33 cellular contexts compared by ENCODE assay signal in genomic region chr3:165814380-165814779, GRCh38. TPM values are rescaled to one million over a fixed set of nuclear protein-coding genes. Genes with fewer than 3 reads are reported as not detected.
"Had no signal": no experiment of that assay in that cellular context is flagged by ENCODE, and none has a peak within 500 bp of the region (broad histone marks: within the 10 kb centered on the region; RNA-seq: fewer than 3 reads in every experiment).

No MANE protein-coding gene starts in this region.

- H3K4me2 ChIP-seq: PC-9 had no signal

- H3K36me3 ChIP-seq: ascending aorta, cardiac muscle cell, MG63, WERI-Rb-1 had no signal

- H3K4me3 Mint-ChIP-seq: activated CD4-positive, alpha-beta T cell treated with anti-CD3 and anti-CD28 coated beads, Interleukin-2, amount 10 ng/mL, durations not matched to agents 24 days and 14 days; activated CD8-positive, alpha-beta T cell treated with anti-CD3 and anti-CD28 coated beads for 36 hours; activated naive CD8-positive, alpha-beta T cell treated with anti-CD3 and anti-CD28 coated beads for 36 hours; activated T-cell treated with anti-CD3 and anti-CD28 coated beads, Interleukin-2, amount 50 U/mL, for 72 hours; activated T-helper 17 cell treated with anti-CD3 and anti-CD28 coated beads, Interleukin-2, amount 50 U/mL, for 72 hours had no signal

- H3K9me3 Mint-ChIP-seq: activated CD4-positive, alpha-beta T cell treated with anti-CD3 and anti-CD28 coated beads, Interleukin-2, amount 10 ng/mL, durations not matched to agents 24 days and 14 days; activated naive CD8-positive, alpha-beta T cell treated with anti-CD3 and anti-CD28 coated beads for 36 hours had no signal

- H3K27ac ChIP-seq: ascending aorta, cardiac muscle cell, PC-9, RWPE1, WERI-Rb-1 had no signal

- H3K4me1 Mint-ChIP-seq: activated CD4-positive, alpha-beta T cell treated with anti-CD3 and anti-CD28 coated beads, Interleukin-2, amount 10 ng/mL, durations not matched to agents 24 days and 14 days; activated naive CD8-positive, alpha-beta T cell treated with anti-CD3 and anti-CD28 coated beads for 36 hours; activated T-helper 17 cell treated with anti-CD3 and anti-CD28 coated beads, Interleukin-2, amount 50 U/mL, for 72 hours had no signal

- H3K4me1 ChIP-seq: ascending aorta had no signal

- H3K27me3 Mint-ChIP-seq: activated CD4-positive, alpha-beta T cell treated with anti-CD3 and anti-CD28 coated beads, Interleukin-2, amount 10 ng/mL, durations not matched to agents 24 days and 14 days; activated CD8-positive, alpha-beta T cell treated with anti-CD3 and anti-CD28 coated beads for 36 hours; activated naive CD8-positive, alpha-beta T cell treated with anti-CD3 and anti-CD28 coated beads for 36 hours; activated T-helper 17 cell treated with anti-CD3 and anti-CD28 coated beads, Interleukin-2, amount 50 U/mL, for 72 hours had no signal

- H3K36me3 Mint-ChIP-seq: activated naive CD8-positive, alpha-beta T cell treated with anti-CD3 and anti-CD28 coated beads for 36 hours had no signal

- H3K9me3 ChIP-seq: ascending aorta, MG63 had no signal

- ATAC-seq: activated CD8-positive, alpha-beta T cell treated with anti-CD3 and anti-CD28 coated beads for 36 hours; activated T-cell treated with anti-CD3 and anti-CD28 coated beads, Interleukin-2, amount 50 U/mL, for 72 hours; activated T-helper 17 cell treated with anti-CD3 and anti-CD28 coated beads, Interleukin-2, amount 50 U/mL, for 72 hours; Right ventricle myocardium inferior had no signal

- H3K27ac Mint-ChIP-seq: activated CD4-positive, alpha-beta T cell treated with anti-CD3 and anti-CD28 coated beads, Interleukin-2, amount 10 ng/mL, durations not matched to agents 24 days and 14 days; activated CD8-positive, alpha-beta T cell treated with anti-CD3 and anti-CD28 coated beads for 36 hours; activated naive CD8-positive, alpha-beta T cell treated with anti-CD3 and anti-CD28 coated beads for 36 hours; activated T-cell treated with anti-CD3 and anti-CD28 coated beads, Interleukin-2, amount 50 U/mL, for 72 hours; activated T-helper 17 cell treated with anti-CD3 and anti-CD28 coated beads, Interleukin-2, amount 50 U/mL, for 72 hours had no signal

- DNase-seq: activated CD4-positive, alpha-beta T cell treated with anti-CD3 and anti-CD28 coated beads, Interleukin-2, amount 10 ng/mL, durations not matched to agents 24 days and 14 days; activated CD4-positive, alpha-beta T cell treated with anti-CD3 and anti-CD28 coated beads, Interleukin-2, amount 50 U/mL, for 4 hours; activated CD8-positive, alpha-beta T cell treated with anti-CD3 and anti-CD28 coated beads for 36 hours; activated effector memory CD4-positive, alpha-beta T cell treated with anti-CD3 and anti-CD28 coated beads, Interleukin-2, amount 50 U/mL, for 16 hours; activated naive CD4-positive, alpha-beta T cell; activated naive CD4-positive, alpha-beta T cell treated with anti-CD3 and anti-CD28 coated beads, Interleukin-2, amount 50 U/mL, for 16 hours; activated naive CD8-positive, alpha-beta T cell treated with anti-CD3 and anti-CD28 coated beads for 36 hours; activated T-cell treated with anti-CD3 and anti-CD28 coated beads, Interleukin-2, amount 50 U/mL, for 1 hour; activated T-cell treated with anti-CD3 and anti-CD28 coated beads, Interleukin-2, amount 50 U/mL, for 72 hours; amniotic stem cell; MG63; NCI-H1048; NCI-H1105 treated with DMSO at 0.1 percent for 48 hours; NCI-H1436; NCI-H1694; NCI-H1930; NCI-H2081 treated with DMSO at 0.1 percent for 48 hours; NCI-H510A; NCI-H526; NCI-H748 treated with DMSO at 0.1 percent for 48 hours; PC-9; SIG-M5; T1000; WERI-Rb-1 had no signal

- H3K27me3 ChIP-seq: ascending aorta, cardiac muscle cell, MG63 had no signal

- H3K4me3 ChIP-seq: ascending aorta, cardiac muscle cell, MG63, PC-9 had no signal

RNA-seq across cellular contexts. Expression of gene BCHE, which starts 22.8 kb away (rescaled TPM):
- total RNA-seq: activated CD4-positive, alpha-beta T cell treated with anti-CD3 and anti-CD28 coated beads, Interleukin-2, amount 10 ng/mL, durations not matched to agents 24 days and 14 days; activated CD8-positive, alpha-beta memory T cell treated with anti-CD3 and anti-CD28 coated beads for 36 hours; activated CD8-positive, alpha-beta T cell treated with anti-CD3 and anti-CD28 coated beads for 36 hours; activated naive CD8-positive, alpha-beta T cell treated with anti-CD3 and anti-CD28 coated beads for 36 hours; activated T-cell treated with anti-CD3 and anti-CD28 coated beads, Interleukin-2, amount 50 U/mL, for 72 hours; activated T-helper 17 cell treated with anti-CD3 and anti-CD28 coated beads, Interleukin-2, amount 50 U/mL, for 72 hours; ascending aorta; OCI-LY7; PC-9; T-helper 1 cell treated with Interleukin-12 subunit alpha and Interleukin-12 subunit beta and Interleukin-4 antibody, amounts not matched to agents 30 ng/mL and 1 ng/mL, for 36 hours; T-helper 2 cell treated with Interferon-gamma antibody and Interleukin-4, amounts not matched to agents 100 ng/mL and 5 ng/mL, for 36 hours had no signal
